Comparison of ENCODE assay signal across 9 cellular contexts in the genomic region with DNA sequence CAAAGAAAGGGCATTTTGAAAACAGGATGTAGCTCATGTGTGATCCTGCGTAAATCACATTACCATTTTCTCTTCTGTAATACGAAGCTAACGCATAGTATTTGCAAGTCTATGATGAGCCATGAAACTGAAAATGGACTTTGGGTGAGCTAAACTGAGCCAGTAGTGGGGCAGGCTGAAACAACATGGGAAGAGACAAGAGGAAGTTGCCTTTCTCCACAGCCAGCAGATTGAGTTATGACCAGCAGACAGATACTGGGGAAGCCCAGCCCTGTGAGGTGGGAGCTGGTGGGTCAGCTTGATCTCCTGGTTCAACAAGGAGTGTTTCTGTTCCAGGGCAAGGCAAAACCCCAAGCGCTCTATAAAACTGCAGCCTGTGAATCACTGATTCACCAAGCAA. TPM values are rescaled to one million over a fixed set of nuclear protein-coding genes. Genes with fewer than 3 reads are reported as not detected.
DNase-seq lines count a peak whose midpoint lies in the region; ATAC-seq and TF ChIP-seq lines count a peak whose summit lies in the region.
"Had no signal": no experiment of that assay in that cellular context is flagged by ENCODE, and none has a peak within 500 bp of the region (broad histone marks: within the 10 kb centered on the region; RNA-seq: fewer than 3 reads in every experiment).

No MANE protein-coding gene starts in this region.

- H3K27me3 Mint-ChIP-seq in activated T-cell treated with anti-CD3 and anti-CD28 coated beads, Interleukin-2, amount 50 U/mL, for 24 hours, result peaks cover 6% of the 10 kb centered on the region

- H3K27ac Mint-ChIP-seq in activated T-cell treated with anti-CD3 and anti-CD28 coated beads, Interleukin-2, amount 50 U/mL, for 24 hours, result no peak overlapping the region

- peak overlapping the region; percentile 85 for H3K27ac ChIP-seq in A673 (ENCODE audit: low read depth, low read length, poor library complexity, severe bottlenecking)

- no peak overlapping the region for H3K4me3 Mint-ChIP-seq in activated T-cell treated with anti-CD3 and anti-CD28 coated beads, Interleukin-2, amount 50 U/mL, for 24 hours

- no peak for TF ChIP-seq CTCF in A673 (conservative IDR thresholded peaks at IDR 0.05; ENCODE audit: low read depth, low read length)

- no peaks in the 10 kb centered on the region for H3K36me3 Mint-ChIP-seq in activated T-cell treated with anti-CD3 and anti-CD28 coated beads, Interleukin-2, amount 50 U/mL, for 24 hours (ENCODE audit: low read depth)

- H3K9me3 Mint-ChIP-seq in activated T-cell treated with anti-CD3 and anti-CD28 coated beads, Interleukin-2, amount 50 U/mL, for 24 hours, result no peaks in the 10 kb centered on the region

- CTCF ChIA-PET in A673 (lab: Charles Lee), result interaction anchor here (1.1 kb wide), 1 partner anchor 45 kb away, joined by 3 read pairs; no protein-coding TSS in a partner anchor

- H3K4me3 ChIP-seq in A673 (ENCODE audit: low read depth, low read length, poor library complexity, severe bottlenecking), result no peak overlapping the region

- peaks cover 100% of the 10 kb centered on the region for H3K4me1 ChIP-seq in A673 (ENCODE audit: insufficient read depth, low read length, poor library complexity, severe bottlenecking)

- BruUV-seq in A673 (replicated peaks; lab: Mats Ljungman, UMichigan), result no TSS peak

- H3K36me3 ChIP-seq in A673 (ENCODE audit: insufficient read depth, low read length, poor library complexity, severe bottlenecking), result peaks cover 25% of the 10 kb centered on the region

- peak; percentile 51 for ATAC-seq in GM19455 (IDR thresholded peaks at IDR 0.05; ENCODE audit: unreplicated experiment)
- ATAC-seq in HG03439 (IDR thresholded peaks at IDR 0.05; ENCODE audit: unreplicated experiment), result peak; percentile 49

- POLR2A ChIA-PET in A673 (lab: Charles Lee; ENCODE audit: low non-redundant PET), result interaction anchor here (1.3 kb wide), 1 partner anchor 30 kb away, joined by 5 read pairs; no protein-coding TSS in a partner anchor

- intact Hi-C loops in A673 (cut with micrococcal nuclease; ENCODE audit: unreplicated experiment), result no loop called here

- DNase-seq in A673 (ENCODE audit: low spot score) (no peak), ecto neural progenitor cell (ENCODE audit: low spot score) (peak; percentile 21), HK-2 (ENCODE audit: unreplicated experiment) (no peak), NCI-H2171 treated with DMSO at 0.1 percent for 48 hours (lab: John Stamatoyannopoulos, UW) (no peak)
- no peak for DNase-seq in stimulated activated CD4-positive, alpha-beta T cell treated with anti-CD3 and anti-CD28 coated beads, Interleukin-2, amount 100 ng/mL, for 24 hours
- DNase-seq in activated T-cell treated with anti-CD3 and anti-CD28 coated beads, Interleukin-2, amount 50 U/mL, for 24 hours, result no peak
- DNase-seq: activated CD8-positive, alpha-beta memory T cell treated with anti-CD3 and anti-CD28 coated beads, Interleukin-2, amount 50 U/mL, for 4 hours had no signal

- H3K9me3 ChIP-seq in A673 (ENCODE audit: low read depth, low read length, poor library complexity, severe bottlenecking), result no peaks in the 10 kb centered on the region

- H3K27me3 ChIP-seq in A673 (replicated peaks; ENCODE audit: insufficient read depth, low read depth, low read length, poor library complexity), result no peaks in the 10 kb centered on the region

- peaks cover 15% of the 10 kb centered on the region for H3K4me1 Mint-ChIP-seq in activated T-cell treated with anti-CD3 and anti-CD28 coated beads, Interleukin-2, amount 50 U/mL, for 24 hours (ENCODE audit: low read depth)

RNA-seq across cellular contexts. Expression of a gene that starts 11.8 kb away (rescaled TPM):
- total RNA-seq in A673 (2021), result 183 TPM in 2 replicates
